Comparison of ENCODE assay signal across 8 cellular contexts in the genomic region with DNA sequence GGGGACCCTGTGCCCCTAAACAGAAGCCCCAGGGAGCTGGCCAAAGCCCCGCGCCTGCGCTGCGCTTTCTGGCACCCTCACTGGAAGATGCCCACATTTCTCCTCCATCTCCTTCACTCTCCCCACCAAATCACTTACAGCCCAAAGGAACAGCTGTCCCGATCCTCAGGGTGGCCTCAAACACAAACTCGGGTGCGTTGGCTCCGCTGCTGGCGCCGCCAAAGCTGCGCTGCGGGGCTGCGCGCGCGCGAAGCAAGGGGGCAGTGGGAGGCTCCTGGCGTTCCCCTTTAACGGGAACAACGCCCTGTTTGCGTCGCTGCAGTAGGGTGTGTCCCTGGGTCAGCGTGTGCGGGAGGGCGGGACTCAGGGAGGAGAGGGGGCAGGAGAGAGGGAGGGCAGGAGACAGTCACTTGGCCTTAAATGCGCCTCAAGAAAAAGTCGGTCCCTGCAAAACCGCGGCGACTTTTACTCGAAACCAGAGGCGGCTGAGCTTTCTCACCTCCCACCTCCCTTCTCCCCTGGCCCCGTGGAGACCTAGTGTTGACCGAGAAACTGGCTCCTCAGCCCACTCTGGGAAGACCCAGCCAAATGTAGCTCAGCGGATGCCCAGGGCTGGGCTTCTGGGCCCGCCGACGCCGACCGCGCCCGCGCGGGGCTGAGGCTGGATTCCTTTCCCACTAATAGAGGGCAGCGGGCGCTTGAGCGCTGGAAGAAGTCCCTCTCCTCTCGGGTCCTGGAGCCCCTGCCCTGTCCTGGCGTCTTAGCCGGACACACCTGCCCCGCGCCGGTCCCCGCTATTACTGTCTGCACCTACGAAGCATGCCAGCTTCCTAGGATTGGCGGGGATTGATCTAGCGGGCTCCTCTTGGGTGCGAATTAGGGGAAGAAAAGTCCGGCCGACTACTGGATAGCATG. TPM values are rescaled to one million over a fixed set of nuclear protein-coding genes. Genes with fewer than 3 reads are reported as not detected.
DNase-seq lines count a peak whose midpoint lies in the region; ATAC-seq and TF ChIP-seq lines count a peak whose summit lies in the region.

No MANE protein-coding gene starts in this region.

- DNase-seq in ELR (ENCODE audit: low read depth): peak; percentile 86
- DNase-seq in OCI-M1 (lab: John Stamatoyannopoulos, UW): peak; percentile 68
- peak; percentile 75 for DNase-seq in ecto neural progenitor cell (ENCODE audit: low spot score)
- DNase-seq in left lung: peak; percentile 86 to 91

- H3K27ac ChIP-seq in left lung: peak overlapping the region; percentile 69 to 93
- H3K27ac ChIP-seq in subcutaneous abdominal adipose tissue (ENCODE audit: low read depth, low read length): peak overlapping the region; percentile 98

- intact Hi-C loops in left lung (cut with DNase I): loop anchor here in 1 of 2 donors (5.0 kb wide), 1 partner anchor 240 kb away; no protein-coding TSS in a partner anchor

- peak overlapping the region; percentile 88 to 96 (median 91) for H3K9ac ChIP-seq in subcutaneous abdominal adipose tissue (ENCODE audit: low read length in 5 of 5)

- H3K4me1 ChIP-seq in left lung: peaks cover 0 to 52% of the 10 kb centered on the region in 2 donors
- H3K4me1 ChIP-seq in subcutaneous abdominal adipose tissue (ENCODE audit: control insufficient read depth in 5 of 5, insufficient read depth in 5 of 5, low read length in 5 of 5): peaks cover 12 to 81% (median 67%) of the 10 kb centered on the region in 5 donors

- TF ChIP-seq CTCF in left lung (IDR thresholded peaks at IDR 0.05): no peak

- peak; percentile 78 for ATAC-seq in left lung
- ATAC-seq in GM18517 (IDR thresholded peaks at IDR 0.05; ENCODE audit: unreplicated experiment): no peak
- no peak for ATAC-seq in HG02973 (IDR thresholded peaks at IDR 0.05; ENCODE audit: unreplicated experiment)
- ATAC-seq in HG02884 (IDR thresholded peaks at IDR 0.05; ENCODE audit: unreplicated experiment): no peak

- no peaks in the 10 kb centered on the region for H3K9me3 ChIP-seq in left lung
- H3K9me3 ChIP-seq in subcutaneous abdominal adipose tissue (ENCODE audit: control insufficient read depth in 5 of 5, low read length in 5 of 5): no peaks in the 10 kb centered on the region

- H3K27me3 ChIP-seq in left lung (peaks cover 0 to 66% of the 10 kb centered on the region in 2 donors), subcutaneous abdominal adipose tissue (ENCODE audit: control insufficient read depth in 5 of 5, insufficient read depth in 4 of 5, low read length in 5 of 5) (no peaks in the 10 kb centered on the region)

- H3K4me3 ChIP-seq in left lung: peak overlapping the region; percentile 44 to 47
- peak overlapping the region; percentile 77 to 96 (median 94) for H3K4me3 ChIP-seq in subcutaneous abdominal adipose tissue (ENCODE audit: low read depth in 1 of 5, low read length in 5 of 5)

- peaks cover 0 to 8% of the 10 kb centered on the region in 2 donors for H3K36me3 ChIP-seq in left lung
- H3K36me3 ChIP-seq in subcutaneous abdominal adipose tissue (ENCODE audit: control insufficient read depth in 5 of 5, insufficient read depth in 5 of 5, low read length in 5 of 5): peaks cover 5 to 19% (median 17%) of the 10 kb centered on the region in 5 donors

RNA-seq across cellular contexts. Expression of gene PMP22, which starts 2.6 kb away (rescaled TPM):
- total RNA-seq in left lung: 100 to 1,000 TPM; 109 to 165 TPM
